In genomic region chr4:19623866-19624265, GRCh38 we compare ENCODE assay signal across 22 cellular contexts.
DNase-seq lines count a peak whose midpoint lies in the region; TF ChIP-seq lines count a peak whose summit lies in the region.
"Had no signal": no experiment of that assay in that cellular context is flagged by ENCODE, and none has a peak within 500 bp of the region (broad histone marks: within the 10 kb centered on the region; RNA-seq: fewer than 3 reads in every experiment).

No MANE protein-coding gene starts in this region.

- no peaks in the 10 kb centered on the region for H3K27me3 ChIP-seq in WERI-Rb-1 (ENCODE audit: insufficient read depth, low read depth, severe bottlenecking)
- H3K27me3 ChIP-seq: BLaER1 treated with 17β-estradiol and CSF1 and Interleukin-3, amounts not matched to agents 10 nM and 100 nM; MG63 had no signal

- DNase-seq in EH (ENCODE audit: low read depth) (peak; percentile 6), M059J (ENCODE audit: low read depth) (peak; percentile 20), epithelial cell of esophagus (ENCODE audit: low read depth) (peak; percentile 44), foreskin fibroblast (peak; percentile 16 to 47), WERI-Rb-1 (no peak), erythroblast (lab: John Stamatoyannopoulos, UW) (no peak)
- DNase-seq in activated naive CD4-positive, alpha-beta T cell treated with anti-CD3 and anti-CD28 coated beads for 36 hours: no peak
- DNase-seq: 8988T; Calu3; CD4-positive, alpha-beta memory T cell; DMS153; GF-D8; Karpas-422; MG63; NCI-H1417 treated with DMSO at 0.1 percent for 48 hours; NCI-H187; NCI-H446 treated with DMSO at 0.1 percent for 48 hours; NCI-H526 treated with DMSO at 0.1 percent for 48 hours; PC-3; SIG-M5; SK-N-SH had no signal

- H3K9me3 ChIP-seq in WERI-Rb-1 (ENCODE audit: severe bottlenecking): no peaks in the 10 kb centered on the region
- H3K9me3 ChIP-seq: MG63, SK-N-SH had no signal

- no peak overlapping the region for H3K27ac ChIP-seq in WERI-Rb-1
- H3K27ac ChIP-seq: BLaER1 treated with 17β-estradiol and CSF1 and Interleukin-3, amounts not matched to agents 10 nM and 100 nM had no signal

- no peaks in the 10 kb centered on the region for H3K36me3 Mint-ChIP-seq in activated naive CD4-positive, alpha-beta T cell treated with anti-CD3 and anti-CD28 coated beads for 36 hours (ENCODE audit: low read depth)
- H3K36me3 Mint-ChIP-seq: CD4-positive, alpha-beta memory T cell had no signal

- peaks cover 18% of the 10 kb centered on the region for H3K9me3 Mint-ChIP-seq in activated naive CD4-positive, alpha-beta T cell treated with anti-CD3 and anti-CD28 coated beads for 36 hours

- TF ChIP-seq CTCF in epithelial cell of esophagus (IDR thresholded peaks at IDR 0.05; ENCODE audit: insufficient read depth, low read depth, low read length, missing control alignments): no peak
- TF ChIP-seq CTCF in foreskin fibroblast (IDR thresholded peaks at IDR 0.05; ENCODE audit: low read depth, low read length): no peak
- TF ChIP-seq CTCF in WERI-Rb-1 (IDR thresholded peaks at IDR 0.05; ENCODE audit: low read depth, low read length): no peak

- H3K4me1 Mint-ChIP-seq in activated naive CD4-positive, alpha-beta T cell treated with anti-CD3 and anti-CD28 coated beads for 36 hours (ENCODE audit: low read depth): no peaks in the 10 kb centered on the region
- H3K4me1 Mint-ChIP-seq: CD4-positive, alpha-beta memory T cell had no signal

- intact Hi-C loops in activated naive CD4-positive, alpha-beta T cell treated with anti-CD3 and anti-CD28 coated beads for 36 hours (cut with micrococcal nuclease): no loop called here

- H3K36me3 ChIP-seq in WERI-Rb-1: no peaks in the 10 kb centered on the region
- H3K36me3 ChIP-seq: BLaER1 treated with 17β-estradiol and CSF1 and Interleukin-3, amounts not matched to agents 10 nM and 100 nM; MG63 had no signal

- H3K27ac Mint-ChIP-seq in activated naive CD4-positive, alpha-beta T cell treated with anti-CD3 and anti-CD28 coated beads for 36 hours: no peak overlapping the region
- H3K27ac Mint-ChIP-seq: CD4-positive, alpha-beta memory T cell had no signal

- no peak for TF ChIP-seq POLR2A in erythroblast (IDR thresholded peaks at IDR 0.05; ENCODE audit: low read length)

- H3K4me3 ChIP-seq in epithelial cell of esophagus (ENCODE audit: low read length) (no peak overlapping the region), foreskin fibroblast (ENCODE audit: low read depth in 1 of 2, low read length in 2 of 2) (no peak overlapping the region), WERI-Rb-1 (ENCODE audit: low read depth, low read length) (no peak overlapping the region)
- H3K4me3 ChIP-seq: BLaER1 treated with 17β-estradiol and CSF1 and Interleukin-3, amounts not matched to agents 10 nM and 100 nM; MG63 had no signal

- no peak overlapping the region for H3K4me3 Mint-ChIP-seq in activated naive CD4-positive, alpha-beta T cell treated with anti-CD3 and anti-CD28 coated beads for 36 hours
- H3K4me3 Mint-ChIP-seq: CD4-positive, alpha-beta memory T cell had no signal

- H3K27me3 Mint-ChIP-seq in activated naive CD4-positive, alpha-beta T cell treated with anti-CD3 and anti-CD28 coated beads for 36 hours (ENCODE audit: low read depth): no peaks in the 10 kb centered on the region
- H3K27me3 Mint-ChIP-seq: CD4-positive, alpha-beta memory T cell had no signal

- CTCF ChIA-PET in activated naive CD4-positive, alpha-beta T cell treated with anti-CD3 and anti-CD28 coated beads for 36 hours (lab: Charles Lee): interaction anchor here (0.7 kb wide), 1 partner anchor 417 kb away, joined by 4 read pairs; no protein-coding TSS in a partner anchor

Comparison
In these comparisons a context has a peak if more than half of its experiments do, and no peak if none do; other contexts are left out.
1. DNase-seq: peak in EH (single experiment), M059J (single experiment), epithelial cell of esophagus (single experiment) and foreskin fibroblast (2 of 2); none in WERI-Rb-1 (single experiment), erythroblast (0 of 2) and activated naive CD4-positive, alpha-beta T cell treated with anti-CD3 and anti-CD28 coated beads for 36 hours (single experiment).